ENCODE assay signal across 9 cellular contexts in genomic region chr17:39194089-39194984, GRCh38. TPM values are rescaled to one million over a fixed set of nuclear protein-coding genes. Genes with fewer than 3 reads are reported as not detected.
DNase-seq lines count a peak whose midpoint lies in the region; ATAC-seq and TF ChIP-seq lines count a peak whose summit lies in the region.
"Had no signal": no experiment of that assay in that cellular context is flagged by ENCODE, and none has a peak within 500 bp of the region (broad histone marks: within the 10 kb centered on the region; RNA-seq: fewer than 3 reads in every experiment).

No MANE protein-coding gene starts in this region.

- peaks cover 0 to 25% of the 10 kb centered on the region in 2 donors for H3K36me3 ChIP-seq in lung (ENCODE audit: control insufficient read depth in 2 of 2, insufficient read depth in 2 of 2, low read length in 2 of 2)
- H3K36me3 ChIP-seq: neutrophil had no signal

- no peaks in the 10 kb centered on the region for H3K9me3 Mint-ChIP-seq in IgD-negative memory B cell

- peaks cover 0 to 15% of the 10 kb centered on the region in 2 donors for H3K4me1 ChIP-seq in lung (ENCODE audit: control insufficient read depth in 2 of 2, insufficient read depth in 2 of 2, low read length in 2 of 2)

- H3K27me3 ChIP-seq in lung (ENCODE audit: control insufficient read depth, insufficient read depth): no peaks in the 10 kb centered on the region

- no peak overlapping the region for H3K4me3 ChIP-seq in AG09309 (ENCODE audit: control insufficient read depth, low read depth, low read length)
- H3K4me3 ChIP-seq in coronary artery: peak overlapping the region; percentile 97
- no peak overlapping the region for H3K4me3 ChIP-seq in lung

- peaks cover 10 to 17% (median 13%) of the 10 kb centered on the region in 3 donors for H3K4me1 Mint-ChIP-seq in IgD-negative memory B cell

- ATAC-seq in lung (ENCODE audit: insufficient read depth, low FRiP score) (no peak), GM19328 (IDR thresholded peaks at IDR 0.05; ENCODE audit: unreplicated experiment) (no peak), HG02571 (IDR thresholded peaks at IDR 0.05; ENCODE audit: unreplicated experiment) (no peak)

- 64 to 80% methylated on average over 20 of the region's 20 CpGs for WGBS in lung, 2 donors

- DNase-seq in AG09309 (ENCODE audit: low read depth): no peak
- peak; percentile 90 for DNase-seq in coronary artery (ENCODE audit: low spot score)
- DNase-seq in lung (ENCODE audit: low spot score): peak; percentile 44
- DNase-seq in germinal center (ENCODE audit: low spot score): no peak
- no peak for DNase-seq in stimulated activated CD4-positive, alpha-beta T cell treated with anti-CD3 and anti-CD28 coated beads, Interleukin-4, amount 100 ng/mL, for 1 hour

- H3K4me3 Mint-ChIP-seq in IgD-negative memory B cell: peak overlapping the region in 3 of 4 donors; percentile 12 to 49 (median 12)

- peak overlapping the region; percentile 92 to 99 for H3K27ac ChIP-seq in coronary artery
- H3K27ac ChIP-seq in lung (ENCODE audit: low read depth in 1 of 2, low read length in 1 of 2): peak overlapping the region in 1 of 2 donors; percentile 82
- H3K27ac ChIP-seq: neutrophil had no signal

- peaks cover 3% of the 10 kb centered on the region for H3K36me3 Mint-ChIP-seq in IgD-negative memory B cell

- H3K27ac Mint-ChIP-seq in IgD-negative memory B cell: peak overlapping the region in 1 of 3 donors; percentile 22

- H3K27me3 Mint-ChIP-seq in IgD-negative memory B cell: no peaks in the 10 kb centered on the region

- TF ChIP-seq CTCF in AG09309 (IDR thresholded peaks at IDR 0.05; ENCODE audit: control insufficient read depth, insufficient read depth, low read depth, low read length, missing control alignments) (peak; percentile 48), coronary artery (IDR thresholded peaks at IDR 0.05) (peak; percentile 45), lung (IDR thresholded peaks at IDR 0.05; ENCODE audit: control extremely low read depth, extremely low read depth) (no peak)

- no peaks in the 10 kb centered on the region for H3K9me3 ChIP-seq in lung (ENCODE audit: control insufficient read depth in 2 of 2, insufficient read depth in 1 of 2, low read length in 1 of 2)
- H3K9me3 ChIP-seq: neutrophil had no signal

RNA-seq across cellular contexts. Expression of gene CACNB1, which starts 3.1 kb away (rescaled TPM):
- 0.45 TPM for polyA plus RNA-seq in IgD-negative memory B cell
- 10 to 100 TPM in 1 of 2 donors, 1 to 10 TPM in 1; 8.2 to 49.6 TPM for total RNA-seq in lung
- 10 to 100 TPM in 1 of 2 donors, 1 to 10 TPM in 1; 6.8 to 35.1 TPM for polyA plus RNA-seq in lung

RNA-seq across cellular contexts. Expression of gene RPL19, which starts 5.7 kb away (rescaled TPM):
- 3,435 TPM for polyA plus RNA-seq in IgD-negative memory B cell
- 1,000 to 10,000 TPM; 1,387 to 1,536 TPM for total RNA-seq in lung
- 1,000 to 10,000 TPM; 2,407 to 4,055 TPM for polyA plus RNA-seq in lung

RNA-seq across cellular contexts. Expression of gene ARL5C, which starts 28.4 kb away (rescaled TPM):
- polyA plus RNA-seq in IgD-negative memory B cell: not detected
- total RNA-seq in lung: not detected
- not detected for polyA plus RNA-seq in lung

RNA-seq across cellular contexts. Expression of gene STAC2, which starts 31.4 kb away (rescaled TPM):
- polyA plus RNA-seq in IgD-negative memory B cell: not detected
- total RNA-seq in lung: 1 to 10 TPM in 1 of 2 donors, not detected in 1; 1.7 TPM
- under 1 TPM; 0.26 to 0.42 TPM for polyA plus RNA-seq in lung

RNA-seq across cellular contexts. Expression of gene PLXDC1, which starts 42.9 kb away (rescaled TPM):
- not detected for polyA plus RNA-seq in IgD-negative memory B cell
- total RNA-seq in lung: 1 to 10 TPM; 4.9 to 7.3 TPM
- polyA plus RNA-seq in lung: 1 to 10 TPM; 1.7 to 5.9 TPM

Comparison
In these comparisons a context has a peak if more than half of its experiments do, and no peak if none do; other contexts are left out.
1. DNase-seq: peak in coronary artery (single experiment) and lung (single experiment); none in AG09309 (single experiment), germinal center (single experiment) and stimulated activated CD4-positive, alpha-beta T cell treated with anti-CD3 and anti-CD28 coated beads, Interleukin-4, amount 100 ng/mL, for 1 hour (single experiment).